Comparison of ENCODE assay signal across 13 cellular contexts in the genomic region with DNA sequence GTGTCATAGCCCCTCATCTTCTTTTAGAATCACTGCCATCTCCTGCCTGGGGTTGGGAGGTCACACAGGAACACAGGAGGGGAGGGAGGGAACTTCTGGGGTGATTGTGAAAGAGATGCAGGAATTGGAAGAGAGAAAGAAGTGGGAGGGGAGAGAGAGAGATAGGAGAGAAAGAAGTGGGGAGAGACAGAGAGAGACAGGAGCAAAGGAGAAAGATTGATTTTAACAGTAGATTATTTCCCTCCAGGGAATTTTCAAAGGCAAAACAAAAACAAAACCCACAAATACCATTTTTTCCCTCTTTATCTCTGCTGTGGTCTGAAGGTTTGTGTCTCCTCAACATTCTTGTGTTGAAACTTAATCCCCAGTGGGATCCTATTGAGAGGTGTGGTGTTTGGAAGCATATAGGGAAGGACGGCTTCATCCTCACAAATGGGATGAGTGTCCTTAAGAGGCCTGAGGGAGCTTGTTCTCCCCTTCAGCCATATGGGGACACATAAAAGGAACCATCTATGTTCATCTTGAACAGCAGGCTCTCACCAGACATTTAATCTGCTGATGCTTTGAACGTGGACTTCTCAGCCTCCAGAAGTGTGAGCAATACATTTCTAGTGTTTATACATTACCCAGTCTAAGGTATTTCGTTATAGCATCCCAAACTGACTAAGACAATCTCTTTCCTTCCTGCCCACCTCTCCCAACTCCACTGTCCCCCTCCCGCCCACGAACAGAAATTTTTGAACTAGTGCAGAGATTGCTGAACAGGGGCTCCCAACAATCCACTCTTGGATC.
A peak's percentile ranks its signal among the peaks of the same experiment; 100 is the strongest.
DNase-seq lines count a peak whose midpoint lies in the region; ATAC-seq and TF ChIP-seq lines count a peak whose summit lies in the region.
"Had no signal": no experiment of that assay in that cellular context is flagged by ENCODE, and none has a peak within 500 bp of the region (broad histone marks: within the 10 kb centered on the region; RNA-seq: fewer than 3 reads in every experiment).

No MANE protein-coding gene starts in this region.

- H2BK15ac ChIP-seq in IMR-90 (ENCODE audit: low read depth, low read length) = peak overlapping the region; percentile 59; the same call in 2 of the 3 replicates

- H3K9me1 ChIP-seq in IMR-90 (ENCODE audit: insufficient read depth, low read length) = peaks cover 20% of the 10 kb centered on the region

- peak overlapping the region; percentile 73 for H3K18ac ChIP-seq in IMR-90 (ENCODE audit: low read depth, low read length)

- H3K9me3 ChIP-seq in AG04450 (ENCODE audit: control insufficient read depth, insufficient read depth, low read length) (no peaks in the 10 kb centered on the region; the same call in 1 of the 2 replicates), IMR-90 (ENCODE audit: control insufficient read depth, insufficient read depth, low read length) (no peaks in the 10 kb centered on the region)
- H3K9me3 ChIP-seq: ascending aorta, testis had no signal

- H4K8ac ChIP-seq in IMR-90 (ENCODE audit: low read depth in 2 of 2, low read length in 2 of 2) = peak overlapping the region in 1 of 2 experiments; percentile 83; a peak in 3 of 4 replicates

- H4K91ac ChIP-seq in IMR-90 (ENCODE audit: insufficient read depth, low read depth, low read length) = peak overlapping the region; percentile 80

- peak overlapping the region; percentile 70 for H3K27ac ChIP-seq in AG04450 (ENCODE audit: low read depth, low read length)
- H3K27ac ChIP-seq in IMR-90 (ENCODE audit: insufficient read depth, low read length) = peak overlapping the region; percentile 23; the same call in 1 of the 2 replicates
- peak overlapping the region; percentile 96 for H3K27ac ChIP-seq in layer of hippocampus (ENCODE audit: low read depth, low read length)
- H3K27ac ChIP-seq: ascending aorta had no signal

- intact Hi-C loops in IMR-90 (cut with micrococcal nuclease) = no loop called here

- no peaks in the 10 kb centered on the region for H3K79me1 ChIP-seq in IMR-90 (ENCODE audit: low read depth in 1 of 2, low read length in 2 of 2)

- no TSS peak for BruUV-seq in IMR-90 (replicated peaks; lab: Mats Ljungman, UMichigan)

- DNase-seq in AG04450 (ENCODE audit: low read depth, low spot score) = no peak
- peak; percentile 49 for DNase-seq in IMR-90
- DNase-seq in astrocyte of the hippocampus (ENCODE audit: low read depth, low spot score) = peak; percentile 49
- DNase-seq in NCI-H1930 (lab: John Stamatoyannopoulos, UW) = no peak
- no peak for DNase-seq in HT-29 (ENCODE audit: low spot score)
- DNase-seq: NCI-H526; RPMI8226; stimulated activated CD4-positive, alpha-beta T cell treated with anti-CD3 and anti-CD28 coated beads, Interleukin-12 subunit alpha, Interleukin-12 subunit beta, amount 100 ng/mL, for 4 hours had no signal

- H4K20me1 ChIP-seq in IMR-90 (ENCODE audit: insufficient read depth, low read length) = no peaks in the 10 kb centered on the region

- H2BK20ac ChIP-seq in IMR-90 (ENCODE audit: low read depth, low read length) = peak overlapping the region; percentile 95

- 57% methylated on average over 2 of the region's 5 CpGs; no CpG with 5 or more reads in 1 of the 2 experiments for WGBS in IMR-90 (ENCODE audit: extremely low coverage in 2 of 2, insufficient read length in 1 of 2), 2 experiments

- H2AFZ ChIP-seq in IMR-90 (replicated peaks; ENCODE audit: low read length, poor library complexity) = peak overlapping the region; percentile 62

- peak overlapping the region; percentile 82 for H3K14ac ChIP-seq in IMR-90 (replicated peaks; ENCODE audit: low read depth, low read length)

- peaks cover 24% of the 10 kb centered on the region for H3K4me1 ChIP-seq in IMR-90 (ENCODE audit: control insufficient read depth, insufficient read depth, low read length)
- H3K4me1 ChIP-seq: ascending aorta had no signal

- TF ChIP-seq CTCF in AG04450 (IDR thresholded peaks at IDR 0.05; ENCODE audit: low read depth, low read length) (no peak), IMR-90 (conservative IDR thresholded peaks at IDR 0.05; ENCODE audit: low read depth, low read length) (no peak)

- no peak overlapping the region for H3K9ac ChIP-seq in IMR-90 (ENCODE audit: low read depth, low read length)

- peak overlapping the region; percentile 64 for H4K5ac ChIP-seq in IMR-90 (ENCODE audit: low read depth, low read length)

- peak; percentile 50 for ATAC-seq in IMR-90 (ENCODE audit: low read depth)
- ATAC-seq in GM21723 (IDR thresholded peaks at IDR 0.05; ENCODE audit: unreplicated experiment) = no peak
- no peak for ATAC-seq in GM19035 (IDR thresholded peaks at IDR 0.05; ENCODE audit: unreplicated experiment)

- no peaks in the 10 kb centered on the region for H3K27me3 ChIP-seq in AG04450 (ENCODE audit: control insufficient read depth, insufficient read depth, low read length)
- no peaks in the 10 kb centered on the region for H3K27me3 ChIP-seq in IMR-90 (ENCODE audit: control insufficient read depth, insufficient read depth, low read length)
- no peaks in the 10 kb centered on the region for H3K27me3 ChIP-seq in layer of hippocampus (ENCODE audit: control insufficient read depth, insufficient read depth, low read length)
- H3K27me3 ChIP-seq: ascending aorta, testis had no signal

- POLR2A ChIA-PET in AG04450 (lab: Yijun Ruan, JAX) (interaction anchor here (0.5 to 1.6 kb wide), 2 partner anchors 24 to 174 kb away, joined by 6 to 9 read pairs; no protein-coding TSS in a partner anchor), IMR-90 (lab: Charles Lee; ENCODE audit: unreplicated experiment) (no interaction called here)

- CTCF ChIA-PET in AG04450 (lab: Charles Lee) = interaction anchor here (1.6 kb wide), 1 partner anchor 175 kb away, joined by 5 read pairs; the partner anchor contains the start of gene FUT8
- CTCF ChIA-PET in IMR-90 (lab: Yijun Ruan, JAX) = interaction anchor here (1.5 kb wide), 1 partner anchor 13 kb away, joined by 4 read pairs; no protein-coding TSS in a partner anchor

- no peak overlapping the region for H3K56ac ChIP-seq in IMR-90 (ENCODE audit: extremely low read depth, insufficient read depth, low read length)

- TF ChIP-seq RAD21 in IMR-90 (IDR thresholded peaks at IDR 0.05; ENCODE audit: low read length) = no peak

- H2BK120ac ChIP-seq in IMR-90 (ENCODE audit: low read depth, low read length) = peak overlapping the region; percentile 95

- H3K23ac ChIP-seq in IMR-90 (ENCODE audit: low read depth, low read length) = peak overlapping the region; percentile 83; the same call in 1 of the 2 replicates

- H2AK9ac ChIP-seq in IMR-90 (replicated peaks; ENCODE audit: low read depth, low read length, poor library complexity) = peak overlapping the region; percentile 53

- H2AK5ac ChIP-seq in IMR-90 (ENCODE audit: low read depth, low read length) = peak overlapping the region; percentile 94

- no peak for TF ChIP-seq POLR2A in IMR-90 (IDR thresholded peaks at IDR 0.05; ENCODE audit: low read depth, low read length)

- H3K4me3 ChIP-seq in AG04450 (ENCODE audit: low read depth, low read length) (no peak overlapping the region), IMR-90 (ENCODE audit: insufficient read depth, low read depth, low read length) (no peak overlapping the region)
- H3K4me3 ChIP-seq: ascending aorta, testis had no signal

- peak overlapping the region; percentile 46 for H2BK5ac ChIP-seq in IMR-90 (ENCODE audit: low read depth, low read length, poor library complexity, severe bottlenecking)

- dilution Hi-C loops in IMR-90 (cut with HindIII; ENCODE audit: low sequenced_read_pairs, unreplicated experiment) = no loop called here

- in situ Hi-C loops in IMR-90 (cut with MboI; ENCODE audit: low sequenced_read_pairs) = no loop called here

- H3K4ac ChIP-seq in IMR-90 (ENCODE audit: low read depth, low read length) = peak overlapping the region; percentile 91

- H3K36me3 ChIP-seq in IMR-90 (ENCODE audit: control insufficient read depth, insufficient read depth, low read length) = no peaks in the 10 kb centered on the region
- H3K36me3 ChIP-seq: ascending aorta had no signal

- no peak overlapping the region; the same call in 1 of the 2 replicates for H3K4me2 ChIP-seq in IMR-90 (ENCODE audit: low read depth, low read length)

TF ChIP-seq in IMR-90, 13 proteins besides CTCF, POLR2A, EP300 and RAD21:
- TF ChIP-seq CHD1 (IDR thresholded peaks at IDR 0.05; ENCODE audit: low read depth, low read length) (no peak), CEBPB (IDR thresholded peaks at IDR 0.05; ENCODE audit: low read depth, low read length) (peak; percentile 64), ELK1 (IDR thresholded peaks at IDR 0.05; ENCODE audit: borderline replicate concordance, low read depth, low read length) (no peak), SMC3 (IDR thresholded peaks at IDR 0.05; ENCODE audit: low read depth, low read length) (no peak), BHLHE40 (IDR thresholded peaks at IDR 0.05; ENCODE audit: low read depth, low read length) (peak; percentile 60), MAFK (IDR thresholded peaks at IDR 0.05; ENCODE audit: low read depth, low read length) (no peak), RCOR1 (IDR thresholded peaks at IDR 0.05; ENCODE audit: insufficient replicate concordance, low read length) (no peak), RFX5 (IDR thresholded peaks at IDR 0.05; ENCODE audit: low read depth, low read length) (no peak), USF2 (IDR thresholded peaks at IDR 0.05; ENCODE audit: low read depth, low read length) (no peak), FOS (IDR thresholded peaks at IDR 0.05; ENCODE audit: low read depth, low read length) (no peak), MXI1 (IDR thresholded peaks at IDR 0.05; ENCODE audit: borderline replicate concordance, low read depth, low read length) (no peak), NFE2L2 (IDR thresholded peaks at IDR 0.05; ENCODE audit: low read depth, low read length) (no peak)

Comparison
In these comparisons a context has a peak if more than half of its experiments do, and no peak if none do; other contexts are left out.
1. DNase-seq: peak in IMR-90 (single experiment) and astrocyte of the hippocampus (single experiment); none in AG04450 (single experiment), NCI-H1930 (0 of 2) and HT-29 (single experiment).
2. H3K27ac ChIP-seq: peak in every context shown above with its lines; median percentile 96 in layer of hippocampus; 70 in AG04450; 23 in IMR-90.